9 cellular contexts compared by ENCODE assay signal in genomic region chr13:71864094-71864980, GRCh38. TPM values are rescaled to one million over a fixed set of nuclear protein-coding genes. Genes with fewer than 3 reads are reported as not detected.
A peak's percentile ranks its signal among the peaks of the same experiment; 100 is the strongest.
DNase-seq lines count a peak whose midpoint lies in the region; ATAC-seq, FAIRE-seq and TF ChIP-seq lines count a peak whose summit lies in the region.
"Had no signal": no experiment of that assay in that cellular context is flagged by ENCODE, and none has a peak within 500 bp of the region (broad histone marks: within the 10 kb centered on the region; RNA-seq: fewer than 3 reads in every experiment).

No MANE protein-coding gene starts in this region.

- no peaks in the 10 kb centered on the region for H3K9me3 ChIP-seq in A549

- peaks cover 5% of the 10 kb centered on the region for H3K36me3 Mint-ChIP-seq in activated CD8-positive, alpha-beta memory T cell treated with anti-CD3 and anti-CD28 coated beads, Interleukin-2, amount 10 ng/mL, durations not matched to agents 7 days and 5 days

- peaks cover 51% of the 10 kb centered on the region for H3K27me3 Mint-ChIP-seq in activated CD8-positive, alpha-beta memory T cell treated with anti-CD3 and anti-CD28 coated beads, Interleukin-2, amount 10 ng/mL, durations not matched to agents 7 days and 5 days

- TF ChIP-seq RAD21 in A549 (conservative IDR thresholded peaks at IDR 0.05 in 1 of 2, IDR thresholded peaks at IDR 0.05 in 1 of 2): no peak

- TF ChIP-seq POLR2A in A549 (IDR thresholded peaks at IDR 0.05; ENCODE audit: low read length): no peak

- POLR2A ChIA-PET in A549 (lab: Yijun Ruan, JAX) (no interaction called here), HEK293T (lab: Yijun Ruan, JAX) (interaction anchor here (0.7 to 1.9 kb wide), 20 partner anchors 7 to 863 kb away, joined by 3 to 11 read pairs (median 4); partner anchors contain the start of genes BORA and MZT1)

- no peak overlapping the region for H3K27ac ChIP-seq in A549

- H3K4me3 ChIP-seq in A549: peak overlapping the region; percentile 39; the same call in 2 of the 3 replicates

- intact Hi-C loops in cardiac septum (cut with DNase I): loop anchor here (10.0 kb wide), 1 partner anchor 400 kb away; no protein-coding TSS in a partner anchor
- intact Hi-C loops in posterior vena cava (cut with DNase I): no loop called here

- ATAC-seq in A549: peak in 1 of 2 experiments; percentile 21; a peak in 1 of 6 replicates
- no peak for ATAC-seq in activated CD8-positive, alpha-beta memory T cell treated with anti-CD3 and anti-CD28 coated beads, Interleukin-2, amount 10 ng/mL, durations not matched to agents 7 days and 5 days
- no peak for ATAC-seq in GM21529 (IDR thresholded peaks at IDR 0.05; ENCODE audit: unreplicated experiment)
- no peak for ATAC-seq in HG02763 (IDR thresholded peaks at IDR 0.05; ENCODE audit: unreplicated experiment)
- no peak for ATAC-seq in GM21717 (IDR thresholded peaks at IDR 0.05; ENCODE audit: unreplicated experiment)

- peak overlapping the region; percentile 90 for H3K4me2 ChIP-seq in A549

- FAIRE-seq in A549 (lab: Jason Lieb, UNC): no peak
- FAIRE-seq: GM18507 had no signal

- H3K9me3 Mint-ChIP-seq in activated CD8-positive, alpha-beta memory T cell treated with anti-CD3 and anti-CD28 coated beads, Interleukin-2, amount 10 ng/mL, durations not matched to agents 7 days and 5 days (ENCODE audit: low read depth): no peaks in the 10 kb centered on the region

- no peak for TF ChIP-seq EP300 in A549 (IDR thresholded peaks at IDR 0.05)

- H3K4me3 Mint-ChIP-seq in activated CD8-positive, alpha-beta memory T cell treated with anti-CD3 and anti-CD28 coated beads, Interleukin-2, amount 10 ng/mL, durations not matched to agents 7 days and 5 days: peak overlapping the region; percentile 53

- H3K4me1 ChIP-seq in A549: peaks cover 11% of the 10 kb centered on the region; the same call in 1 of the 3 replicates

- 31% methylated on average over 38 of the region's 39 CpGs for WGBS in A549 (ENCODE audit: missing lambda C conversion rate)

- peaks cover 18% of the 10 kb centered on the region for H3K4me1 Mint-ChIP-seq in activated CD8-positive, alpha-beta memory T cell treated with anti-CD3 and anti-CD28 coated beads, Interleukin-2, amount 10 ng/mL, durations not matched to agents 7 days and 5 days

- CTCF ChIA-PET in A549 (lab: Yijun Ruan, JAX) (interaction anchor here (0.7 kb wide), 1 partner anchor 292 kb away, joined by 4 read pairs; no protein-coding TSS in a partner anchor), HEK293T (lab: Yijun Ruan, JAX) (interaction anchor here (0.7 to 1.6 kb wide), 4 partner anchors 15 to 827 kb away, joined by 3 to 6 read pairs (median 3); no protein-coding TSS in a partner anchor)
- CTCF ChIA-PET in activated CD8-positive, alpha-beta memory T cell treated with anti-CD3 and anti-CD28 coated beads, Interleukin-2, amount 10 ng/mL, durations not matched to agents 7 days and 5 days (lab: Charles Lee): interaction anchor here (0.7 kb wide), 1 partner anchor 505 kb away, joined by 3 read pairs; no protein-coding TSS in a partner anchor

- no peak for DNase-seq in A549 (ENCODE audit: low read depth in 1 of 2, low spot score in 1 of 2)
- peak; percentile 71 for DNase-seq in HEK293T (ENCODE audit: extremely low spot score)
- no peak for DNase-seq in activated CD8-positive, alpha-beta memory T cell treated with anti-CD3 and anti-CD28 coated beads, Interleukin-2, amount 10 ng/mL, durations not matched to agents 7 days and 5 days
- peak; percentile 87 for DNase-seq in cardiac septum (ENCODE audit: low spot score)
- DNase-seq in posterior vena cava (ENCODE audit: low spot score): peak; percentile 80

- H3K27ac Mint-ChIP-seq in activated CD8-positive, alpha-beta memory T cell treated with anti-CD3 and anti-CD28 coated beads, Interleukin-2, amount 10 ng/mL, durations not matched to agents 7 days and 5 days: peak overlapping the region; percentile 45

- TF ChIP-seq CTCF in A549 (IDR thresholded peaks at IDR 0.05): no peak

TF ChIP-seq in A549, 52 proteins besides CTCF, POLR2A, EP300 and RAD21 (continues in another document):
- TF ChIP-seq ELK1 (IDR thresholded peaks at IDR 0.05; ENCODE audit: low read depth, low read length) (no peak), RFX5 (IDR thresholded peaks at IDR 0.05) (no peak), EHMT2 (IDR thresholded peaks at IDR 0.05; ENCODE audit: low read depth) (no peak), REST (IDR thresholded peaks at IDR 0.05) (no peak)

TF ChIP-seq in HEK293T, 16 proteins besides CTCF, POLR2A, EP300 and RAD21:
- TF ChIP-seq CTBP1 (IDR thresholded peaks at IDR 0.05; ENCODE audit: borderline replicate concordance) (peak; percentile 90), HDGF (IDR thresholded peaks at IDR 0.05; ENCODE audit: borderline replicate concordance) (no peak), L3MBTL2 (conservative IDR thresholded peaks at IDR 0.05) (peak; percentile 98)

RNA-seq across cellular contexts. Expression of gene DACH1, which starts 2.7 kb away (rescaled TPM):
- polyA plus RNA-seq in A549 (2011; rRNA removed) (not detected in 2 replicates), A549 (2017; fragmentation: RNase III; extraction: RNeasy Plus Mini Kit Qiagen cat#74134 plus additional on column Dnase treatment) (not detected in 3 replicates)
- not detected in 2 replicates for polyA plus RNA-seq in A549 (2012; cell fraction: cytosol; rRNA removed)
- not detected in 2 replicates for polyA plus RNA-seq in A549 (2012; cell fraction: nucleus; rRNA removed)
- not detected in 2 replicates for polyA minus RNA-seq in A549 (2011; rRNA and poly(A)+ RNA removed)
- total RNA-seq in activated CD8-positive, alpha-beta memory T cell treated with anti-CD3 and anti-CD28 coated beads, Interleukin-2, amount 10 ng/mL, durations not matched to agents 7 days and 5 days: not detected
- total RNA-seq in cardiac septum (1.00 TPM), posterior vena cava (1 to 10 TPM; 1.4 to 1.5 TPM)

Comparison
In these comparisons a context has a peak if more than half of its experiments do, and no peak if none do; other contexts are left out.
1. DNase-seq: peak in HEK293T (single experiment), cardiac septum (single experiment) and posterior vena cava (single experiment); none in A549 (0 of 2) and activated CD8-positive, alpha-beta memory T cell treated with anti-CD3 and anti-CD28 coated beads, Interleukin-2, amount 10 ng/mL, durations not matched to agents 7 days and 5 days (single experiment).